In genomic region chr10:21724695-21725371, GRCh38 we compare ENCODE assay signal across 8 cellular contexts.
DNase-seq lines count a peak whose midpoint lies in the region; ATAC-seq and TF ChIP-seq lines count a peak whose summit lies in the region.

No MANE protein-coding gene starts in this region.

- peaks cover 6% of the 10 kb centered on the region for H3K36me3 ChIP-seq in osteoblast (ENCODE audit: insufficient read depth, low read length)

- CTCF ChIA-PET in activated CD8-positive, alpha-beta T cell treated with anti-CD3 and anti-CD28 coated beads for 36 hours (lab: Charles Lee), result interaction anchor here (1.0 to 2.5 kb wide), 4 partner anchors 8 to 229 kb away, joined by 4 to 13 read pairs (median 6); no protein-coding TSS in a partner anchor

- peaks cover 25% of the 10 kb centered on the region for H3K36me3 Mint-ChIP-seq in activated CD8-positive, alpha-beta T cell treated with anti-CD3 and anti-CD28 coated beads for 36 hours (ENCODE audit: low read depth)

- H3K4me2 ChIP-seq in osteoblast (ENCODE audit: insufficient read depth, low read length), result peak overlapping the region; percentile 12

- POLR2A ChIA-PET in activated CD8-positive, alpha-beta T cell treated with anti-CD3 and anti-CD28 coated beads for 36 hours (lab: Charles Lee), result no interaction called here

- H4K20me1 ChIP-seq in osteoblast (ENCODE audit: insufficient read depth, low read length), result peaks cover 40% of the 10 kb centered on the region

- no peak overlapping the region for H3K4me3 Mint-ChIP-seq in activated CD8-positive, alpha-beta T cell treated with anti-CD3 and anti-CD28 coated beads for 36 hours

- H3K79me2 ChIP-seq in osteoblast (ENCODE audit: insufficient read depth, low read length), result peaks cover 2% of the 10 kb centered on the region

- no peaks in the 10 kb centered on the region for H3K27me3 ChIP-seq in osteoblast (ENCODE audit: insufficient read depth, low read length)

- no peaks in the 10 kb centered on the region for H3K9me3 ChIP-seq in osteoblast (ENCODE audit: low read depth, low read length)

- ATAC-seq in GM19463 (IDR thresholded peaks at IDR 0.05; ENCODE audit: unreplicated experiment) (peak; percentile 96), HG03571 (IDR thresholded peaks at IDR 0.05; ENCODE audit: unreplicated experiment) (peak; percentile 87), HG03520 (IDR thresholded peaks at IDR 0.05; ENCODE audit: unreplicated experiment) (no peak)
- peak; percentile 81 for ATAC-seq in activated CD8-positive, alpha-beta T cell treated with anti-CD3 and anti-CD28 coated beads for 36 hours

- H3K9me3 Mint-ChIP-seq in activated CD8-positive, alpha-beta T cell treated with anti-CD3 and anti-CD28 coated beads for 36 hours, result no peaks in the 10 kb centered on the region

- no peak overlapping the region for H2AFZ ChIP-seq in osteoblast (ENCODE audit: low read length)

- intact Hi-C loops in activated CD8-positive, alpha-beta T cell treated with anti-CD3 and anti-CD28 coated beads for 36 hours (cut with micrococcal nuclease), result no loop called here

- H3K27me3 Mint-ChIP-seq in activated CD8-positive, alpha-beta T cell treated with anti-CD3 and anti-CD28 coated beads for 36 hours, result no peaks in the 10 kb centered on the region

- DNase-seq in DMS114 treated with DMSO at 0.1 percent for 48 hours (lab: John Stamatoyannopoulos, UW; ENCODE audit: unreplicated experiment) (peak; percentile 42), NCI-H510A treated with DMSO at 0.1 percent for 48 hours (lab: John Stamatoyannopoulos, UW) (peak; percentile 94), foreskin fibroblast (peak; percentile 99 to 100), osteoblast (ENCODE audit: insufficient read length, low spot score, missing footprints) (peak; percentile 91)
- peak; percentile 80 for DNase-seq in activated CD8-positive, alpha-beta T cell treated with anti-CD3 and anti-CD28 coated beads for 36 hours

- TF ChIP-seq CTCF in activated CD8-positive, alpha-beta T cell treated with anti-CD3 and anti-CD28 coated beads for 36 hours (IDR thresholded peaks at IDR 0.05), result no peak
- TF ChIP-seq CTCF in foreskin fibroblast (IDR thresholded peaks at IDR 0.05; ENCODE audit: low read depth, low read length), result no peak
- TF ChIP-seq CTCF in osteoblast (IDR thresholded peaks at IDR 0.05; ENCODE audit: extremely low read depth, low read depth, low read length), result no peak

- H3K4me3 ChIP-seq in foreskin fibroblast (ENCODE audit: low read depth in 1 of 2, low read length in 2 of 2), result no peak overlapping the region
- H3K4me3 ChIP-seq in osteoblast (ENCODE audit: insufficient read depth, low read length), result no peak overlapping the region

- peaks cover 29% of the 10 kb centered on the region for H3K4me1 Mint-ChIP-seq in activated CD8-positive, alpha-beta T cell treated with anti-CD3 and anti-CD28 coated beads for 36 hours (ENCODE audit: low read depth)

- peak overlapping the region; percentile 6 for H3K27ac Mint-ChIP-seq in activated CD8-positive, alpha-beta T cell treated with anti-CD3 and anti-CD28 coated beads for 36 hours

- H3K4me1 ChIP-seq in osteoblast (ENCODE audit: insufficient read depth, low read length), result peaks cover 27% of the 10 kb centered on the region

- H3K27ac ChIP-seq in osteoblast (ENCODE audit: low read depth, low read length), result no peak overlapping the region

Comparison
In these comparisons a context has a peak if more than half of its experiments do, and no peak if none do; other contexts are left out.
1. DNase-seq: peak in every context shown above with its lines; median percentile 100 in foreskin fibroblast; 94 in NCI-H510A treated with DMSO at 0.1 percent for 48 hours; 91 in osteoblast; 80 in activated CD8-positive, alpha-beta T cell treated with anti-CD3 and anti-CD28 coated beads for 36 hours; 42 in DMS114 treated with DMSO at 0.1 percent for 48 hours.